ENCODE assay signal across 1 cellular context in genomic region chr4:8155048-8155447, GRCh38.
A peak's percentile ranks its signal among the peaks of the same experiment; 100 is the strongest.
TF ChIP-seq lines count a peak whose summit lies in the region.

No MANE protein-coding gene starts in this region.

TF ChIP-seq in K562, 482 proteins besides CTCF, POLR2A, EP300 and RAD21 (continued from another document):
- TF ChIP-seq ZNF507 (tag; conservative IDR thresholded peaks at IDR 0.05), result no peak
- 0 out of 2 replicates have a peak, but pooled peaks have one; percentile 9 for TF ChIP-seq ZKSCAN1 (IDR thresholded peaks at IDR 0.05; ENCODE audit: low read depth, low read length)
- TF ChIP-seq ZNF347 (CRISPR knock-in tag; IDR thresholded peaks at IDR 0.05; ENCODE audit: low read depth), result no peak
- TF ChIP-seq KHSRP (IDR thresholded peaks at IDR 0.05), result no peak
- no peak for TF ChIP-seq DLX4 (CRISPR knock-in tag; IDR thresholded peaks at IDR 0.05)
